ENCODE assay signal across 15 cellular contexts in genomic region chr14:104140213-104140462, GRCh38. TPM values are rescaled to one million over a fixed set of nuclear protein-coding genes. Genes with fewer than 3 reads are reported as not detected.
DNase-seq lines count a peak whose midpoint lies in the region; ATAC-seq and TF ChIP-seq lines count a peak whose summit lies in the region.
"Had no signal": no experiment of that assay in that cellular context is flagged by ENCODE, and none has a peak within 500 bp of the region (broad histone marks: within the 10 kb centered on the region; RNA-seq: fewer than 3 reads in every experiment).

No MANE protein-coding gene starts in this region.

- H3K4me3 Mint-ChIP-seq in stimulated activated naive CD8-positive, alpha-beta T cell treated with anti-CD3 and anti-CD28 coated beads, Interleukin-15, amount 100 ng/mL, for 72 hours, result no peak overlapping the region
- peak overlapping the region; percentile 28 for H3K4me3 Mint-ChIP-seq in nephron progenitor cell
- H3K4me3 Mint-ChIP-seq: activated CD4-positive, alpha-beta T cell treated with anti-CD3 and anti-CD28 coated beads, Interleukin-2, amount 10 ng/mL, durations not matched to agents 24 days and 14 days had no signal

- 58 to 62% methylated on average over 6 of the region's 6 CpGs for WGBS in heart right ventricle, 2 donors

- H3K4me3 ChIP-seq in heart right ventricle, result peak overlapping the region in 9 of 10 donors; percentile 56 to 72 (median 64)

- DNase-seq in stimulated activated naive CD8-positive, alpha-beta T cell treated with anti-CD3 and anti-CD28 coated beads, Interleukin-15, Interleukin-2, amounts not matched to agents 100 U/mL and 50 U/mL, for 24 hours, result peak; percentile 2
- DNase-seq in stimulated activated naive CD8-positive, alpha-beta T cell treated with anti-CD3 and anti-CD28 coated beads, Interleukin-15, amount 100 ng/mL, for 72 hours, result no peak
- DNase-seq in heart right ventricle (peak in 1 of 2 donors; percentile 22), nephron progenitor cell (no peak), COLO829 (ENCODE audit: low spot score) (no peak), glomerular visceral epithelial cell (ENCODE audit: extremely low spot score) (no peak)
- DNase-seq in activated CD4-positive, alpha-beta T cell treated with anti-CD3 and anti-CD28 coated beads for 48 hours, result no peak
- DNase-seq: activated CD4-positive, alpha-beta T cell treated with anti-CD3 and anti-CD28 coated beads, Interleukin-2, amount 10 ng/mL, durations not matched to agents 24 days and 14 days; effector CD8-positive, alpha-beta T cell; KG1; NCI-H1436 treated with DMSO at 0.1 percent for 48 hours; NCI-H524 treated with DMSO at 0.1 percent for 48 hours; trophoblast cell had no signal

- intact Hi-C loops in heart right ventricle (cut with DNase I), result loop anchor here in 2 of 10 donors (5.0 kb wide), 1 partner anchor 47 kb away; no protein-coding TSS in a partner anchor

- no peak for ATAC-seq in stimulated activated naive CD8-positive, alpha-beta T cell treated with anti-CD3 and anti-CD28 coated beads, Interleukin-15, Interleukin-2, amounts not matched to agents 100 U/mL and 50 U/mL, for 24 hours
- ATAC-seq in stimulated activated naive CD8-positive, alpha-beta T cell treated with anti-CD3 and anti-CD28 coated beads, Interleukin-15, amount 100 ng/mL, for 72 hours, result no peak
- ATAC-seq in heart right ventricle (peak in 6 of 8 donors; percentile 4 to 37 (median 24)), GM19351 (IDR thresholded peaks at IDR 0.05; ENCODE audit: unreplicated experiment) (no peak)

- TF ChIP-seq CTCF in heart right ventricle (IDR thresholded peaks at IDR 0.05) (no peak), nephron progenitor cell (IDR thresholded peaks at IDR 0.05) (no peak)

- H3K36me3 Mint-ChIP-seq in nephron progenitor cell (ENCODE audit: low read depth), result no peaks in the 10 kb centered on the region

- no peaks in the 10 kb centered on the region for H3K9me3 ChIP-seq in heart right ventricle

- peaks cover 18% of the 10 kb centered on the region for H3K4me1 Mint-ChIP-seq in stimulated activated naive CD8-positive, alpha-beta T cell treated with anti-CD3 and anti-CD28 coated beads, Interleukin-15, amount 100 ng/mL, for 72 hours
- peaks cover 15% of the 10 kb centered on the region for H3K4me1 Mint-ChIP-seq in nephron progenitor cell

- peaks cover 15 to 66% (median 41%) of the 10 kb centered on the region in 9 donors for H3K4me1 ChIP-seq in heart right ventricle

- no peaks in the 10 kb centered on the region for H3K36me3 ChIP-seq in heart right ventricle

- no peak overlapping the region for H3K27ac Mint-ChIP-seq in stimulated activated naive CD8-positive, alpha-beta T cell treated with anti-CD3 and anti-CD28 coated beads, Interleukin-15, amount 100 ng/mL, for 72 hours
- H3K27ac Mint-ChIP-seq in nephron progenitor cell, result no peak overlapping the region
- H3K27ac Mint-ChIP-seq: activated CD4-positive, alpha-beta T cell treated with anti-CD3 and anti-CD28 coated beads, Interleukin-2, amount 10 ng/mL, durations not matched to agents 24 days and 14 days had no signal

- H3K27ac ChIP-seq in heart right ventricle, result peak overlapping the region in 8 of 10 donors; percentile 7 to 90 (median 88)

- H3K27me3 Mint-ChIP-seq in stimulated activated naive CD8-positive, alpha-beta T cell treated with anti-CD3 and anti-CD28 coated beads, Interleukin-15, amount 100 ng/mL, for 72 hours, result peaks cover 60% of the 10 kb centered on the region
- peaks cover 60% of the 10 kb centered on the region for H3K27me3 Mint-ChIP-seq in nephron progenitor cell (ENCODE audit: low read depth, poor library complexity)

- H3K27me3 ChIP-seq in heart right ventricle, result peaks cover 11 to 58% (median 33%) of the 10 kb centered on the region in 7 donors

- no peaks in the 10 kb centered on the region for H3K9me3 Mint-ChIP-seq in stimulated activated naive CD8-positive, alpha-beta T cell treated with anti-CD3 and anti-CD28 coated beads, Interleukin-15, amount 100 ng/mL, for 72 hours
- H3K9me3 Mint-ChIP-seq in nephron progenitor cell, result no peaks in the 10 kb centered on the region
- H3K9me3 Mint-ChIP-seq: activated CD4-positive, alpha-beta T cell treated with anti-CD3 and anti-CD28 coated beads, Interleukin-2, amount 10 ng/mL, durations not matched to agents 24 days and 14 days had no signal

RNA-seq across cellular contexts. Expression of gene KIF26A, which starts 1.8 kb away (rescaled TPM):
- total RNA-seq in heart right ventricle, result 10 to 100 TPM in 1 of 10 donors, 1 to 10 TPM in 9; 5.7 to 12.2 (median 6.7) TPM
- 1 to 10 TPM; 4.1 to 5.9 TPM for polyA plus RNA-seq in heart right ventricle

RNA-seq across cellular contexts. Expression of gene ASPG, which starts 54.6 kb away (rescaled TPM):
- 10 to 100 TPM in 8 of 10 donors, 1 to 10 TPM in 2; 6.0 to 32.0 (median 16.3) TPM for total RNA-seq in heart right ventricle
- 10 to 100 TPM in 1 of 2 donors, 1 to 10 TPM in 1; 2.8 to 13.8 TPM for polyA plus RNA-seq in heart right ventricle
- total RNA-seq: activated CD4-positive, alpha-beta T cell treated with anti-CD3 and anti-CD28 coated beads, Interleukin-2, amount 10 ng/mL, durations not matched to agents 24 days and 14 days; T-helper 1 cell treated with Interleukin-12 subunit alpha and Interleukin-12 subunit beta and Interleukin-4 antibody, amounts not matched to agents 30 ng/mL and 1 ng/mL, for 36 hours had no signal

Comparison
In these comparisons a context has a peak if more than half of its experiments do, and no peak if none do; other contexts are left out.
1. ATAC-seq: peak in heart right ventricle (6 of 8); none in stimulated activated naive CD8-positive, alpha-beta T cell treated with anti-CD3 and anti-CD28 coated beads, Interleukin-15, Interleukin-2, amounts not matched to agents 100 U/mL and 50 U/mL, for 24 hours (single experiment), stimulated activated naive CD8-positive, alpha-beta T cell treated with anti-CD3 and anti-CD28 coated beads, Interleukin-15, amount 100 ng/mL, for 72 hours (single experiment) and GM19351 (single experiment).